ENCODE assay signal across 10 cellular contexts in the genomic region with DNA sequence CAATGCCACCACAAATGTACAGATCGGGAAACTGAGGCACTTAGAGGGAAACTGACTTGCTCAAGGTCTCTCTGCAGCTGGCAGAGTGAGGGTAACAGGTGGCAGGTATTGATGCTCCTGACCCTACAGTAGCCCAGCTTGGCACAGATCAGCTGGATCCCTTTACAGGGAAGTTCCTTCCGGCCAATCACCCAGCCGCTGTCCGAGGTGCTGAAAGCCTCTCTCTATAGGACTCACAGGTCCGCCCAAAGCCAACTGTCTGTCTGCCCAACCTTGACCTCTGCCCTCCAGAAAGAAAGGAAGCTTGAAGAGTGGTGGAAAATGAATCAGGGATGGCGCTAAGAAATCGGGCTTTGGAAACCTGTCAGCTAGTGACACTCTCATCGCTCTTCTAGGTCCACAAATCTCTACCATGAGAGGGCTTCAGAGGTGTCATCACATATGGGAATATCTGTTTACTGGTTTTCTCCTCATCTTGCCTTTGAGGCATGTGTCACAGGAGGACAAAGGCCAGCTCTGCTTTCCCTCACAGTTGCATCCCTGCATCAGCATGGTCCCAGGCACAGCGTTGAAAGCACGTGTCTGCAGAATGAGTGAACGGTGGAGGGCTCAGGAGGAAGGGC.
DNase-seq lines count a peak whose midpoint lies in the region; TF ChIP-seq lines count a peak whose summit lies in the region.
"Had no signal": no experiment of that assay in that cellular context is flagged by ENCODE, and none has a peak within 500 bp of the region (broad histone marks: within the 10 kb centered on the region; RNA-seq: fewer than 3 reads in every experiment).

No MANE protein-coding gene starts in this region.

- DNase-seq in activated CD4-positive, alpha-beta T cell treated with anti-CD3 and anti-CD28 coated beads for 48 hours, result peak; percentile 43
- DNase-seq in activated CD4-positive, alpha-beta T cell treated with anti-CD3 and anti-CD28 coated beads, Interleukin-2, amount 50 U/mL, for 4 hours, result no peak
- DNase-seq in SK-MEL-5 (ENCODE audit: low read depth, low spot score), result peak; percentile 38
- peak; percentile 45 for DNase-seq in fibroblast of the aortic adventitia (ENCODE audit: low read depth)
- peak; percentile 11 to 20 for DNase-seq in stimulated activated CD4-positive, alpha-beta T cell treated with anti-CD3 and anti-CD28 coated beads, Interleukin-2, amount 100 ng/mL, for 48 hours
- DNase-seq in NCI-H2107 treated with DMSO at 0.1 percent for 48 hours (lab: John Stamatoyannopoulos, UW; ENCODE audit: unreplicated experiment), result no peak
- no peak for DNase-seq in uterus
- no peak for DNase-seq in inferior parietal cortex (ENCODE audit: extremely low spot score)
- DNase-seq: naive B cell had no signal

- intact Hi-C loops in uterus (cut with DNase I; ENCODE audit: low total_unique reads), result no loop called here

- H3K4me3 ChIP-seq in fibroblast of the aortic adventitia (ENCODE audit: low read depth, low read length), result no peak overlapping the region
- H3K4me3 ChIP-seq in uterus, result no peak overlapping the region
- H3K4me3 ChIP-seq: thoracic aorta had no signal

- no peaks in the 10 kb centered on the region for H3K36me3 ChIP-seq in uterus
- H3K36me3 ChIP-seq: thoracic aorta had no signal

- H3K27me3 ChIP-seq in uterus, result no peaks in the 10 kb centered on the region

- no peak overlapping the region for H3K27ac ChIP-seq in uterus
- H3K27ac ChIP-seq: thoracic aorta had no signal

- TF ChIP-seq POLR2A in uterus (IDR thresholded peaks at IDR 0.05), result no peak

- no peaks in the 10 kb centered on the region for H3K9me3 ChIP-seq in uterus
- H3K9me3 ChIP-seq: thoracic aorta had no signal

- TF ChIP-seq CTCF in fibroblast of the aortic adventitia (IDR thresholded peaks at IDR 0.05; ENCODE audit: insufficient read depth, low read length) (no peak), uterus (IDR thresholded peaks at IDR 0.05) (no peak)

- H3K4me1 ChIP-seq in uterus, result no peaks in the 10 kb centered on the region

- in situ Hi-C loops in SK-MEL-5 (cut with HindIII; ENCODE audit: low pct_unique_long_range_greater_than_20kb, low sequenced_read_pairs), result no loop called here

Comparison
In these comparisons a context has a peak if more than half of its experiments do, and no peak if none do; other contexts are left out.
1. DNase-seq: peak in activated CD4-positive, alpha-beta T cell treated with anti-CD3 and anti-CD28 coated beads for 48 hours (single experiment), SK-MEL-5 (single experiment), fibroblast of the aortic adventitia (single experiment) and stimulated activated CD4-positive, alpha-beta T cell treated with anti-CD3 and anti-CD28 coated beads, Interleukin-2, amount 100 ng/mL, for 48 hours (2 of 2); none in activated CD4-positive, alpha-beta T cell treated with anti-CD3 and anti-CD28 coated beads, Interleukin-2, amount 50 U/mL, for 4 hours (0 of 2), NCI-H2107 treated with DMSO at 0.1 percent for 48 hours (single experiment), uterus (0 of 2) and inferior parietal cortex (single experiment).